In the genomic region with DNA sequence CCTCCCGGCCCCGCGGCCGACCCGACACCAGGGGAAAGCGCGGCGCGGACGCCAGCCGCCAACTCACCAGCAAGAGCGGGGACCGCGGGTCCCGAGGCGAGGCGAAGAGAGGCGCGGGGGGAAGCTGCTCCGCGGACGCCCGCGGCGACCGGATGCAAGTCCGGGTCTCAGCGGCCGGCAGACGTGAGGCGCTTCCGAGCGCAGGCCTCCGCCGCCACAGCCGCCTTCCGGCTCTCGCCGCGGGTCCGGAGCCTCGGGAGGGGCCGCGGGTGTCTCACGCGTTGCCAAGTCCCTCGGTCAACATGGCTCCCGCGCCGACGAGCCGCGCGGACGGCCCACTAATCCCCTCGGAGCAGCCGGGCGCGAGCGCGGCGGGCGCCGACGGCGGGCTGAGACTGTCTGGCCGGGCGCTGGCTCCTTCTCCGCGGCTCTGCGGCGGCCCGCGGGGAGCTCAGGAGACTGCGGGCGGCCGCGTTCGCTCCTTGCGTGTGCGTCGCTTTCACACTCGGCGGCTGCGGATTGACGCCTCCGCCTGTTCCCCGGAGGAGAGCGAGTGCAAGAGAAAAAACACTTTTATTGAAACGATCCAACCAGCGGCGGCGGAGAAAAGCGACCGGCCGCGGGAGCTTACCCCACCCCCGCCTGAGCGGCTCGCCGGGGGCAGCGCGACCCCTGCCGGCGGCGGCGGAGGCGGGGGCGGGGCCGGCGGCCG, we compare ENCODE assay signal across 8 cellular contexts. TPM values are rescaled to one million over a fixed set of nuclear protein-coding genes. Genes with fewer than 3 reads are reported as not detected.
DNase-seq lines count a peak whose midpoint lies in the region; ATAC-seq and TF ChIP-seq lines count a peak whose summit lies in the region.

A gene (minus strand): TSS at position 521 of the 712 bp plus-strand sequence. CDS start 65,603 bp downstream, outside the sequence.

- intact Hi-C loops in right cardiac atrium (cut with DNase I), result loop anchor here in 2 of 4 donors (5.0 to 10.0 kb wide), 6 partner anchors 93 to 355 kb away; no protein-coding TSS in a partner anchor
- intact Hi-C loops in vagina (cut with DNase I), result loop anchor here (10.0 kb wide), 2 partner anchors 105 to 165 kb away; no protein-coding TSS in a partner anchor

- H3K36me3 ChIP-seq in rectal smooth muscle tissue (ENCODE audit: control insufficient read depth, insufficient read depth, low read length) (no peaks in the 10 kb centered on the region), vagina (no peaks in the 10 kb centered on the region)

- peak; percentile 60 for DNase-seq in NCI-H1694 (lab: John Stamatoyannopoulos, UW)
- DNase-seq in T-helper 2 cell, result peak; percentile 80 to 95 (median 87)
- peak; percentile 86 to 94 (median 92) for DNase-seq in right cardiac atrium
- DNase-seq in vagina (ENCODE audit: extremely low spot score in 2 of 2), result no peak

- H3K4me1 ChIP-seq in right cardiac atrium (ENCODE audit: control insufficient read depth, insufficient read depth, low read length) (no peaks in the 10 kb centered on the region), rectal smooth muscle tissue (ENCODE audit: control insufficient read depth, insufficient read depth, low read length) (peaks cover 10% of the 10 kb centered on the region), vagina (peaks cover 25% of the 10 kb centered on the region)

- peak within 1 kb of the TSS; percentile 97 for H3K4me3 ChIP-seq in right cardiac atrium (ENCODE audit: low read length)
- H3K4me3 ChIP-seq in rectal smooth muscle tissue (ENCODE audit: low read length), result peak within 1 kb of the TSS; percentile 97
- H3K4me3 ChIP-seq in vagina, result peak within 1 kb of the TSS; percentile 84 to 88

- peak in 2 of 3 experiments; percentile 40 to 50 for TF ChIP-seq CTCF in vagina (IDR thresholded peaks at IDR 0.05)

- H3K27me3 ChIP-seq in right cardiac atrium (ENCODE audit: control insufficient read depth, insufficient read depth) (no peaks in the 10 kb centered on the region), rectal smooth muscle tissue (ENCODE audit: control insufficient read depth, insufficient read depth, low read length) (no peaks in the 10 kb centered on the region), vagina (no peaks in the 10 kb centered on the region)

- peak within 1 kb of the TSS; percentile 95 for H3K9ac ChIP-seq in rectal smooth muscle tissue (ENCODE audit: low read length)

- ATAC-seq in HG02884 (IDR thresholded peaks at IDR 0.05; ENCODE audit: unreplicated experiment) (peak; percentile 38), right cardiac atrium (peak; percentile 85 to 93)

- WGBS in right cardiac atrium, result under 1% methylated on average over 112 of the region's 112 CpGs

- H3K9me3 ChIP-seq in right cardiac atrium (ENCODE audit: control insufficient read depth, low read length) (no peaks in the 10 kb centered on the region), vagina (no peaks in the 10 kb centered on the region)

- peak within 1 kb of the TSS; percentile 95 for H3K27ac ChIP-seq in angular gyrus (ENCODE audit: low read depth, low read length)
- peak within 1 kb of the TSS; percentile 97 for H3K27ac ChIP-seq in right cardiac atrium (ENCODE audit: low read length)
- peak within 1 kb of the TSS; percentile 97 for H3K27ac ChIP-seq in rectal smooth muscle tissue (ENCODE audit: low read depth, low read length)
- H3K27ac ChIP-seq in vagina, result peak within 1 kb of the TSS; percentile 99

- TF ChIP-seq POLR2A in GM15510 (IDR thresholded peaks at IDR 0.05; ENCODE audit: borderline replicate concordance, extremely low read depth, insufficient read length) (peak; percentile 59), vagina (IDR thresholded peaks at IDR 0.05) (peak in 1 of 2 donors; percentile 81)

RNA-seq across cellular contexts. Expression of the gene that starts here (rescaled TPM):
- total RNA-seq in right cardiac atrium (10 to 100 TPM; 18.4 to 30.4 (median 23.1) TPM), vagina (72.4 TPM)
- 10.3 TPM for polyA plus RNA-seq in right cardiac atrium

Comparison
In these comparisons a context has a peak if more than half of its experiments do, and no peak if none do; other contexts are left out.
1. DNase-seq: peak in NCI-H1694 (single experiment), T-helper 2 cell (5 of 5) and right cardiac atrium (3 of 3); none in vagina (0 of 2).
2. Peak in every context shown above with its lines, with median percentiles within 50 percentile points of each other: H3K27ac ChIP-seq and H3K4me3 ChIP-seq.